ENCODE assay signal across 8 cellular contexts in the genomic region with DNA sequence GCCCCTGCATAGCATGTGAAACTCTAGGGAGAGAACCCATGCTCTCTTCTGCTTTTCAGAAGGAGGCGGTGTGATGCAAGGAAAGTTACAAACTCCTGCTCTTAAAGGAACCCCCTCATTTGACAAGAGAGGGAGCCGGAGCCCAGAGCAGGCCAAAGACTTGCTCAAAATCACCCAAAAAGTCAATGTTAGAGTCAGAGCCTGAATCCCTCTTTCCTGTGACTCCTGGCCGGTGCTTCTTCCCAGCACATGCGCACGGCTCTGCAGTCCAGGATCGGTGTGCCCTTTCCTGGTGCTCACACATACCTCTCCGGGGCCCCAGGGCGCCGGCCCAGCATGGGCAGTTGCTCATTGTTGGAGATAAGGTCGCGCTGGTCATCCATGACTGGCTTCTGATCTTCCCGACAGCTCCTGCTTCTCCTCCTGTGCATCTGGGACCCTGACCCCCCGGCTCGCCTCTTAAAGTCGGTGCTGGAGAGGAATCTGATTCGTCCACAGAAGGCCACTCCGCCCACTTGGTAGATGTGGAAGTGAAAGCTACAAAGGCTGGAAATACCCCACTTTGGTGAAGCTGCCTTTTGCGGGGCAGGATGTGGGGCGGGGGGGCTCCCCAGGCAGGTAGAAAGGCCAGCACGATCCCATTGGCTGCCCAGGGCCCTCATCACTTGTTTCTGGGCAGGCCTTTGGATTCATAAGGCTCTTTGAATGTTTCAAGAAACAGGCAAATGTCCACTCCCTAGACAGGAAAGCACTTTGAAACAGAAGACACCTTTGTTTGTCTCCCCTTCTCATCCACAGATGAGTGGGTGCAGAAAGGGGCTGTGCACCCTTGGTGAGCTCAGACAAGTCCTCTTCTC. TPM values are rescaled to one million over a fixed set of nuclear protein-coding genes. Genes with fewer than 3 reads are reported as not detected.
A peak's percentile ranks its signal among the peaks of the same experiment; 100 is the strongest.
DNase-seq lines count a peak whose midpoint lies in the region; ATAC-seq and TF ChIP-seq lines count a peak whose summit lies in the region.

CD74 (minus strand) TSS at position 592 of the 857 bp plus-strand sequence; CDS start at position 431, 161 bp downstream.

- H4K20me1 ChIP-seq in IMR-90 (ENCODE audit: insufficient read depth, low read length) = no peaks in the 10 kb centered on the region

- H3K18ac ChIP-seq in IMR-90 (ENCODE audit: low read depth, low read length) = no peak within 1 kb of the TSS

- peak; percentile 81 to 96 (median 90) for DNase-seq in CD8-positive, alpha-beta T cell
- DNase-seq in IMR-90 (peak; percentile 20), cerebellar cortex (ENCODE audit: low spot score) (peak; percentile 76), left lung (peak; percentile 91 to 94), DMS153 treated with DMSO at 0.1 percent for 48 hours (lab: John Stamatoyannopoulos, UW; ENCODE audit: unreplicated experiment) (no peak)
- DNase-seq in activated CD4-positive, alpha-beta T cell treated with anti-CD3 and anti-CD28 coated beads for 1 hour = peak; percentile 84
- peak; percentile 79 to 84 for DNase-seq in stimulated activated CD4-positive, alpha-beta T cell treated with anti-CD3 and anti-CD28 coated beads, Interleukin-4, amount 100 ng/mL, for 48 hours (ENCODE audit: low read depth in 2 of 2)

- no peaks in the 10 kb centered on the region for H3K9me3 ChIP-seq in CD8-positive, alpha-beta T cell (ENCODE audit: low read length)
- no peaks in the 10 kb centered on the region for H3K9me3 ChIP-seq in IMR-90 (ENCODE audit: control insufficient read depth, insufficient read depth, low read length)
- H3K9me3 ChIP-seq in left lung = no peaks in the 10 kb centered on the region

- 0 out of 2 replicates have a peak within 1 kb of the TSS, but pooled peaks have one; percentile 14 for H2BK120ac ChIP-seq in IMR-90 (ENCODE audit: low read depth, low read length)

- H3K9me3 Mint-ChIP-seq in CD8-positive, alpha-beta T cell = no peaks in the 10 kb centered on the region

- no peak within 1 kb of the TSS for H3K9ac ChIP-seq in IMR-90 (ENCODE audit: low read depth, low read length)

- H3K79me1 ChIP-seq in IMR-90 (ENCODE audit: low read depth in 1 of 2, low read length in 2 of 2) = no peaks in the 10 kb centered on the region

- H2BK5ac ChIP-seq in IMR-90 (ENCODE audit: low read depth, low read length, poor library complexity, severe bottlenecking) = no peak within 1 kb of the TSS

- H3K27me3 ChIP-seq in CD8-positive, alpha-beta T cell (ENCODE audit: insufficient read depth, low read length) = no peaks in the 10 kb centered on the region
- H3K27me3 ChIP-seq in IMR-90 (ENCODE audit: control insufficient read depth, insufficient read depth, low read length) (0 out of 2 replicates have a peak, but pooled peaks cover 1% of the 10 kb centered on the region), left lung (no peaks in the 10 kb centered on the region)

- no peak within 1 kb of the TSS for H4K8ac ChIP-seq in IMR-90 (ENCODE audit: low read depth in 2 of 2, low read length in 2 of 2)

- H3K4ac ChIP-seq in IMR-90 (ENCODE audit: low read depth, low read length) = no peak within 1 kb of the TSS

- no peak for TF ChIP-seq POLR2A in IMR-90 (IDR thresholded peaks at IDR 0.05; ENCODE audit: low read depth, low read length)

- 49% methylated on average over 9 of the region's 20 CpGs; no CpG with 5 or more reads in 1 of the 2 experiments for WGBS in IMR-90 (ENCODE audit: extremely low coverage in 2 of 2, insufficient read length in 1 of 2), 2 experiments

- H4K5ac ChIP-seq in IMR-90 (ENCODE audit: low read depth, low read length) = no peak within 1 kb of the TSS

- H4K91ac ChIP-seq in IMR-90 (ENCODE audit: insufficient read depth, low read depth, low read length) = no peak within 1 kb of the TSS

- CTCF ChIA-PET in CD8-positive, alpha-beta T cell (lab: Charles Lee) = interaction anchor here (0.6 to 2.3 kb wide), 8 partner anchors 9 to 702 kb away, joined by 3 to 6 read pairs (median 4); no protein-coding TSS in a partner anchor
- CTCF ChIA-PET in IMR-90 (lab: Yijun Ruan, JAX) = no interaction called here

- TF ChIP-seq CTCF in CD8-positive, alpha-beta T cell (IDR thresholded peaks at IDR 0.05) = no peak
- TF ChIP-seq CTCF in IMR-90 (conservative IDR thresholded peaks at IDR 0.05; ENCODE audit: low read depth, low read length) = no peak
- TF ChIP-seq CTCF in left lung (IDR thresholded peaks at IDR 0.05) = no peak

- H3K4me3 Mint-ChIP-seq in CD8-positive, alpha-beta T cell = peak within 1 kb of the TSS; percentile 100

- intact Hi-C loops in CD8-positive, alpha-beta T cell (cut with DNase I, micrococcal nuclease) = loop anchor here (1.0 to 5.0 kb wide), 6 partner anchors 24 to 680 kb away; partner anchors contain the start of genes RPS14 (in 2 of the 2), DCTN4 (in 1 of the 2), PPARGC1B (in 1 of the 2) and TCOF1 (in 1 of the 2)
- intact Hi-C loops in IMR-90 (cut with micrococcal nuclease) (no loop called here), left lung (cut with DNase I) (no loop called here)

- no peak within 1 kb of the TSS for H2AK5ac ChIP-seq in IMR-90 (ENCODE audit: low read depth, low read length)

- H3K36me3 ChIP-seq in CD8-positive, alpha-beta T cell (ENCODE audit: insufficient read depth, low read length) = no peaks in the 10 kb centered on the region
- H3K36me3 ChIP-seq in IMR-90 (ENCODE audit: control insufficient read depth, insufficient read depth, low read length) (no peaks in the 10 kb centered on the region), left lung (peaks cover 0 to 12% of the 10 kb centered on the region in 2 donors)

- H3K4me2 ChIP-seq in IMR-90 (ENCODE audit: low read depth, low read length) = no peak within 1 kb of the TSS

- ATAC-seq in CD8-positive, alpha-beta T cell = peak; percentile 87
- ATAC-seq in GM21367 (IDR thresholded peaks at IDR 0.05; ENCODE audit: unreplicated experiment) = peak; percentile 61
- ATAC-seq in IMR-90 (ENCODE audit: low read depth) = no peak
- peak; percentile 80 for ATAC-seq in left lung

- dilution Hi-C loops in IMR-90 (cut with HindIII; ENCODE audit: low sequenced_read_pairs, unreplicated experiment) = no loop called here

- in situ Hi-C loops in IMR-90 (cut with MboI; ENCODE audit: low sequenced_read_pairs) = no loop called here

- no peaks in the 10 kb centered on the region for H3K27me3 Mint-ChIP-seq in CD8-positive, alpha-beta T cell (ENCODE audit: low read depth)

- H2AFZ ChIP-seq in IMR-90 (replicated peaks; ENCODE audit: low read length, poor library complexity) = peak within 1 kb of the TSS; percentile 79

- no peak within 1 kb of the TSS for H2BK15ac ChIP-seq in IMR-90 (ENCODE audit: low read depth, low read length)

- H3K4me1 ChIP-seq in CD8-positive, alpha-beta T cell (ENCODE audit: insufficient read depth, low read length) = peaks cover 39% of the 10 kb centered on the region
- no peaks in the 10 kb centered on the region for H3K4me1 ChIP-seq in IMR-90 (ENCODE audit: control insufficient read depth, insufficient read depth, low read length)
- peaks cover 6 to 55% of the 10 kb centered on the region in 2 donors for H3K4me1 ChIP-seq in left lung

- H2BK20ac ChIP-seq in IMR-90 (ENCODE audit: low read depth, low read length) = no peak within 1 kb of the TSS

- peak within 1 kb of the TSS; percentile 61 for H2AK9ac ChIP-seq in IMR-90 (replicated peaks; ENCODE audit: low read depth, low read length, poor library complexity)

- H3K4me1 Mint-ChIP-seq in CD8-positive, alpha-beta T cell (ENCODE audit: low read depth) = peaks cover 45% of the 10 kb centered on the region

- no peak within 1 kb of the TSS for H3K56ac ChIP-seq in IMR-90 (ENCODE audit: extremely low read depth, insufficient read depth, low read length)

- BruUV-seq in IMR-90 (replicated peaks; lab: Mats Ljungman, UMichigan) = no TSS peak

- H3K14ac ChIP-seq in IMR-90 (replicated peaks; ENCODE audit: low read depth, low read length) = no peak within 1 kb of the TSS; the same call in 1 of the 2 replicates

- peak within 1 kb of the TSS; percentile 100 for H3K27ac Mint-ChIP-seq in CD8-positive, alpha-beta T cell

- POLR2A ChIA-PET in CD8-positive, alpha-beta T cell (lab: Charles Lee) = interaction anchor here (1.0 to 2.5 kb wide), 7 partner anchors 11 to 288 kb away, joined by 3 to 12 read pairs (median 5); partner anchors contain the start of genes RBM22 and RPS14
- POLR2A ChIA-PET in IMR-90 (lab: Charles Lee; ENCODE audit: unreplicated experiment) = no interaction called here

- TF ChIP-seq RAD21 in IMR-90 (IDR thresholded peaks at IDR 0.05; ENCODE audit: low read length) = no peak

- peak within 1 kb of the TSS; percentile 94 for H3K27ac ChIP-seq in CD8-positive, alpha-beta T cell (ENCODE audit: low read depth, low read length)
- no peak within 1 kb of the TSS for H3K27ac ChIP-seq in IMR-90 (ENCODE audit: insufficient read depth, low read length)
- peak within 1 kb of the TSS; percentile 92 to 97 for H3K27ac ChIP-seq in left lung

- peaks cover 3% of the 10 kb centered on the region; the same call in 1 of the 2 replicates for H3K9me1 ChIP-seq in IMR-90 (ENCODE audit: insufficient read depth, low read length)

- peak within 1 kb of the TSS; percentile 88 for H3K4me3 ChIP-seq in CD8-positive, alpha-beta T cell (ENCODE audit: low read depth, low read length)
- H3K4me3 ChIP-seq in IMR-90 (ENCODE audit: insufficient read depth, low read depth, low read length) (no peak within 1 kb of the TSS), left lung (peak within 1 kb of the TSS; percentile 48 to 60)

- peaks cover 24% of the 10 kb centered on the region for H3K36me3 Mint-ChIP-seq in CD8-positive, alpha-beta T cell

- H3K23ac ChIP-seq in IMR-90 (ENCODE audit: low read depth, low read length) = no peak within 1 kb of the TSS

TF ChIP-seq in IMR-90, 13 proteins besides CTCF, POLR2A, EP300 and RAD21:
- TF ChIP-seq MAFK (IDR thresholded peaks at IDR 0.05; ENCODE audit: low read depth, low read length) (no peak), RFX5 (IDR thresholded peaks at IDR 0.05; ENCODE audit: low read depth, low read length) (peak; percentile 98)

RNA-seq across cellular contexts. Expression of gene CD74, which starts in this region (rescaled TPM):
- 100 to 1,000 TPM; 401 to 411 TPM for total RNA-seq in CD8-positive, alpha-beta T cell
- total RNA-seq in IMR-90 (2012; rRNA removed) = 0.18 and 0.28 TPM in 2 replicates
- polyA plus RNA-seq in IMR-90 (2012; rRNA removed) = 1.1 and 1.5 TPM in 2 replicates
- polyA plus RNA-seq in IMR-90 (2012; cell fraction: cytosol; rRNA removed) = 1.4 and 3.4 TPM in 2 replicates
- 0.60 and 0.64 TPM in 2 replicates for polyA plus RNA-seq in IMR-90 (2012; cell fraction: nucleus; rRNA removed; ENCODE audit: low replicate concordance)
- total RNA-seq in left lung = 1,000 to 10,000 TPM; 1,866 to 2,212 TPM

Comparison
In these comparisons a context has a peak if more than half of its experiments do, and no peak if none do; other contexts are left out.
1. RNA of gene CD74 (total RNA-seq): 1,866 to 2,212 TPM in left lung and 401 to 411 TPM in CD8-positive, alpha-beta T cell; 0.18 to 0.28 TPM in IMR-90; every median in the first group is over 100 times any median in the second.
2. RNA of gene CD74 (total RNA-seq): 1,866 to 2,212 TPM in left lung; 401 to 411 TPM in CD8-positive, alpha-beta T cell; every median in the first group is over 4 times any median in the second.
3. intact Hi-C loops: an anchor here in CD8-positive, alpha-beta T cell (1.0 to 5.0 kb wide); none called in IMR-90 and left lung.